ENCODE assay signal across 8 cellular contexts in genomic region chr3:101573449-101574387, GRCh38. TPM values are rescaled to one million over a fixed set of nuclear protein-coding genes. Genes with fewer than 3 reads are reported as not detected.
A peak's percentile ranks its signal among the peaks of the same experiment; 100 is the strongest.
DNase-seq lines count a peak whose midpoint lies in the region; ATAC-seq lines count a peak whose summit lies in the region.

PCNP (plus strand) TSS chr3:101574180; CDS start chr3:101574216, 36 bp downstream.

- H3K9me3 ChIP-seq in BLaER1 treated with 17β-estradiol and CSF1 and Interleukin-3, amounts not matched to agents 10 nM and 100 nM (replicated peaks in 1 of 11), result peaks cover 0 to 4% (median 0%) of the 10 kb centered on the region in 11 experiments; a peak in 2 of 22 replicates

- H3K36me3 ChIP-seq in BLaER1 treated with 17β-estradiol and CSF1 and Interleukin-3, amounts not matched to agents 10 nM and 100 nM, result peaks cover 7 to 28% (median 20%) of the 10 kb centered on the region in 11 experiments; a peak in 21 of 22 replicates

- H4K20me1 ChIP-seq in BLaER1 treated with 17β-estradiol and CSF1 and Interleukin-3, amounts not matched to agents 10 nM and 100 nM, result peaks cover 17 to 48% (median 29%) of the 10 kb centered on the region in 11 experiments; a peak in 18 of 22 replicates

- peaks cover 23 to 43% (median 36%) of the 10 kb centered on the region in 10 experiments for H3K4me1 ChIP-seq in BLaER1 treated with 17β-estradiol and CSF1 and Interleukin-3, amounts not matched to agents 10 nM and 100 nM

- H3K27me3 ChIP-seq in BLaER1 treated with 17β-estradiol and CSF1 and Interleukin-3, amounts not matched to agents 10 nM and 100 nM, result no peaks in the 10 kb centered on the region

- peak within 1 kb of the TSS; percentile 94 to 99 (median 97) for H3K27ac ChIP-seq in BLaER1 treated with 17β-estradiol and CSF1 and Interleukin-3, amounts not matched to agents 10 nM and 100 nM

- H3K9ac ChIP-seq in BLaER1 treated with 17β-estradiol and CSF1 and Interleukin-3, amounts not matched to agents 10 nM and 100 nM, result peak within 1 kb of the TSS; percentile 93 to 100 (median 99)

- peak within 1 kb of the TSS; percentile 78 to 97 (median 94) for H3K4me3 ChIP-seq in BLaER1 treated with 17β-estradiol and CSF1 and Interleukin-3, amounts not matched to agents 10 nM and 100 nM

- DNase-seq in NCI-H69 (lab: John Stamatoyannopoulos, UW) (peak; percentile 97), dedifferentiated amniotic fluid mesenchymal stem cell (ENCODE audit: extremely low spot score) (peak; percentile 99), left lobe of liver (ENCODE audit: low spot score) (peak; percentile 99)
- DNase-seq in activated CD4-positive, alpha-beta T cell treated with anti-CD3 and anti-CD28 coated beads, Interleukin-2, amount 50 U/mL, for 1 hour, result peak; percentile 99
- peak; percentile 98 to 99 for DNase-seq in stimulated activated CD4-positive, alpha-beta T cell treated with anti-CD3 and anti-CD28 coated beads, Interleukin-2, amount 100 ng/mL, for 48 hours

- H3K4me2 ChIP-seq in BLaER1 treated with 17β-estradiol and CSF1 and Interleukin-3, amounts not matched to agents 10 nM and 100 nM, result peak within 1 kb of the TSS; percentile 75 to 95 (median 84)

- peak; percentile 95 for ATAC-seq in GM19324 (IDR thresholded peaks at IDR 0.05; ENCODE audit: low FRiP score, unreplicated experiment)
- ATAC-seq in HG03520 (IDR thresholded peaks at IDR 0.05; ENCODE audit: unreplicated experiment), result peak; percentile 81
- peak; percentile 91 for ATAC-seq in left lobe of liver

RNA-seq across cellular contexts. Expression of gene PCNP, which starts in this region (rescaled TPM):
- 39.1 TPM for total RNA-seq in left lobe of liver

Comparison
In these comparisons a context has a peak if more than half of its experiments do, and no peak if none do; other contexts are left out.
1. Peak in every context shown above with its lines: DNase-seq, ATAC-seq, H3K4me3 ChIP-seq and H3K27ac ChIP-seq.